Comparison of ENCODE assay signal across 9 cellular contexts in genomic region chr3:194104041-194104751, GRCh38. TPM values are rescaled to one million over a fixed set of nuclear protein-coding genes. Genes with fewer than 3 reads are reported as not detected.
DNase-seq lines count a peak whose midpoint lies in the region; ATAC-seq and TF ChIP-seq lines count a peak whose summit lies in the region.
"Had no signal": no experiment of that assay in that cellular context is flagged by ENCODE, and none has a peak within 500 bp of the region (broad histone marks: within the 10 kb centered on the region; RNA-seq: fewer than 3 reads in every experiment).

No MANE protein-coding gene starts in this region.

- H3K9me3 ChIP-seq in lower lobe of right lung, result no peaks in the 10 kb centered on the region

- TF ChIP-seq CTCF in GM12865 (IDR thresholded peaks at IDR 0.05; ENCODE audit: insufficient read depth, low read depth, low read length, missing control alignments), result no peak
- TF ChIP-seq CTCF in lower lobe of right lung (IDR thresholded peaks at IDR 0.05), result no peak

- H3K36me3 ChIP-seq in lower lobe of right lung, result no peaks in the 10 kb centered on the region

- H3K27me3 ChIP-seq in lower lobe of right lung (ENCODE audit: low read depth), result no peaks in the 10 kb centered on the region

- ATAC-seq in GM21737 (IDR thresholded peaks at IDR 0.05; ENCODE audit: unreplicated experiment), result peak; percentile 26
- ATAC-seq in lower lobe of right lung, result peak; percentile 19 to 22
- no peak for ATAC-seq in GM21526 (IDR thresholded peaks at IDR 0.05; ENCODE audit: low FRiP score, unreplicated experiment)
- no peak for ATAC-seq in GM18870 (IDR thresholded peaks at IDR 0.05; ENCODE audit: unreplicated experiment)
- ATAC-seq in HG03097 (IDR thresholded peaks at IDR 0.05; ENCODE audit: low FRiP score, unreplicated experiment), result no peak

- DNase-seq in GM12865 (ENCODE audit: low read depth), result peak; percentile 55
- DNase-seq in NCI-H2227 treated with DMSO at 0.1 percent for 48 hours (lab: John Stamatoyannopoulos, UW), result peak; percentile 12
- DNase-seq in lower lobe of right lung, result no peak
- no peak for DNase-seq in activated T-cell treated with anti-CD3 and anti-CD28 coated beads, Interleukin-2, amount 50 U/mL, for 1 hour
- DNase-seq: NCI-H1092 had no signal

- H3K4me1 ChIP-seq in lower lobe of right lung, result no peaks in the 10 kb centered on the region

- H3K27ac ChIP-seq in lower lobe of right lung, result no peak overlapping the region

- H3K4me3 ChIP-seq in GM12865 (ENCODE audit: low read depth, low read length) (no peak overlapping the region), lower lobe of right lung (no peak overlapping the region)

- intact Hi-C loops in lower lobe of right lung (cut with DNase I), result no loop called here

RNA-seq across cellular contexts. Expression of gene HES1, which starts 31.8 kb away (rescaled TPM):
- total RNA-seq in lower lobe of right lung, result 29.5 TPM

Comparison
In these comparisons a context has a peak if more than half of its experiments do, and no peak if none do; other contexts are left out.
1. DNase-seq: peak in GM12865 (single experiment) and NCI-H2227 treated with DMSO at 0.1 percent for 48 hours (single experiment); none in lower lobe of right lung (single experiment) and activated T-cell treated with anti-CD3 and anti-CD28 coated beads, Interleukin-2, amount 50 U/mL, for 1 hour (single experiment).
2. ATAC-seq: peak in GM21737 (single experiment) and lower lobe of right lung (2 of 2); none in GM21526 (single experiment), GM18870 (single experiment) and HG03097 (single experiment).